ENCODE assay signal across 19 cellular contexts in genomic region chr6:15310680-15311079, GRCh38.
DNase-seq lines count a peak whose midpoint lies in the region; ATAC-seq and TF ChIP-seq lines count a peak whose summit lies in the region.
"Had no signal": no experiment of that assay in that cellular context is flagged by ENCODE, and none has a peak within 500 bp of the region (broad histone marks: within the 10 kb centered on the region; RNA-seq: fewer than 3 reads in every experiment).

No MANE protein-coding gene starts in this region.

- no peaks in the 10 kb centered on the region for H3K9me3 ChIP-seq in right cardiac atrium (ENCODE audit: control insufficient read depth, low read length)
- no peaks in the 10 kb centered on the region for H3K9me3 ChIP-seq in MG63

- DNase-seq in Right ventricle myocardium superior, result no peak
- DNase-seq in right cardiac atrium, result no peak
- peak; percentile 70 for DNase-seq in MG63
- peak; percentile 65 for DNase-seq in fibroblast of the aortic adventitia (ENCODE audit: low read depth)
- DNase-seq in stromal cell of bone marrow (ENCODE audit: low read depth), result peak; percentile 55
- no peak for DNase-seq in NCI-H2081 treated with DMSO at 0.1 percent for 48 hours (lab: John Stamatoyannopoulos, UW)
- no peak for DNase-seq in Kasumi-1 (lab: John Stamatoyannopoulos, UW)
- DNase-seq in KG1 (lab: John Stamatoyannopoulos, UW), result no peak
- DNase-seq: Calu3; CD4-positive, alpha-beta memory T cell; DMS53; MV-4-11; NCI-H1417; NCI-H187 treated with DMSO at 0.1 percent for 48 hours; NCI-H2171; NCI-H446; NCI-H69; NK-92 treated with Interleukin-12 subunit alpha and Interleukin-12 subunit beta, amount 100 ng/mL, for 24 hours; SIG-M5 had no signal

- no peak for TF ChIP-seq CTCF in fibroblast of the aortic adventitia (IDR thresholded peaks at IDR 0.05; ENCODE audit: insufficient read depth, low read length)

- H3K36me3 ChIP-seq in MG63, result no peaks in the 10 kb centered on the region

- intact Hi-C loops in Right ventricle myocardium superior (cut with DNase I), result no loop called here
- intact Hi-C loops in right cardiac atrium (cut with DNase I), result no loop called here

- WGBS in right cardiac atrium, result 48% methylated on average over 7 of the region's 7 CpGs

- H3K27me3 ChIP-seq in right cardiac atrium (ENCODE audit: control insufficient read depth, insufficient read depth) (no peaks in the 10 kb centered on the region), MG63 (no peaks in the 10 kb centered on the region)

- H3K27ac ChIP-seq in right cardiac atrium (ENCODE audit: low read length), result no peak overlapping the region

- H3K4me3 ChIP-seq in right cardiac atrium (ENCODE audit: low read length) (no peak overlapping the region), MG63 (no peak overlapping the region), fibroblast of the aortic adventitia (ENCODE audit: low read depth, low read length) (no peak overlapping the region)

- H3K4me1 ChIP-seq in right cardiac atrium (ENCODE audit: control insufficient read depth, insufficient read depth, low read length), result peaks cover 14% of the 10 kb centered on the region

- peak; percentile 6 for ATAC-seq in Right ventricle myocardium superior (ENCODE audit: poor library complexity)
- ATAC-seq in right cardiac atrium, result no peak

Comparison
In these comparisons a context has a peak if more than half of its experiments do, and no peak if none do; other contexts are left out.
1. DNase-seq: peak in MG63 (single experiment), fibroblast of the aortic adventitia (single experiment) and stromal cell of bone marrow (single experiment); none in Right ventricle myocardium superior (single experiment), right cardiac atrium (0 of 3), NCI-H2081 treated with DMSO at 0.1 percent for 48 hours (single experiment), Kasumi-1 (0 of 2) and KG1 (single experiment).